Comparison of ENCODE assay signal across 1 cellular context in genomic region chr21:39183272-39184049, GRCh38.
A peak's percentile ranks its signal among the peaks of the same experiment; 100 is the strongest.
TF ChIP-seq lines count a peak whose summit lies in the region.

A gene with protein sequence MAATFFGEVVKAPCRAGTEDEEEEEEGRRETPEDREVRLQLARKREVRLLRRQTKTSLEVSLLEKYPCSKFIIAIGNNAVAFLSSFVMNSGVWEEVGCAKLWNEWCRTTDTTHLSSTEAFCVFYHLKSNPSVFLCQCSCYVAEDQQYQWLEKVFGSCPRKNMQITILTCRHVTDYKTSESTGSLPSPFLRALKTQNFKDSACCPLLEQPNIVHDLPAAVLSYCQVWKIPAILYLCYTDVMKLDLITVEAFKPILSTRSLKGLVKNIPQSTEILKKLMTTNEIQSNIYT (minus strand): TSS chr21:39183451. CDS start chr21:39183385, 66 bp downstream.

TF ChIP-seq in GM12878, 131 proteins besides CTCF, POLR2A, EP300 and RAD21 (continued from another document):
- TF ChIP-seq, protein P1, sequence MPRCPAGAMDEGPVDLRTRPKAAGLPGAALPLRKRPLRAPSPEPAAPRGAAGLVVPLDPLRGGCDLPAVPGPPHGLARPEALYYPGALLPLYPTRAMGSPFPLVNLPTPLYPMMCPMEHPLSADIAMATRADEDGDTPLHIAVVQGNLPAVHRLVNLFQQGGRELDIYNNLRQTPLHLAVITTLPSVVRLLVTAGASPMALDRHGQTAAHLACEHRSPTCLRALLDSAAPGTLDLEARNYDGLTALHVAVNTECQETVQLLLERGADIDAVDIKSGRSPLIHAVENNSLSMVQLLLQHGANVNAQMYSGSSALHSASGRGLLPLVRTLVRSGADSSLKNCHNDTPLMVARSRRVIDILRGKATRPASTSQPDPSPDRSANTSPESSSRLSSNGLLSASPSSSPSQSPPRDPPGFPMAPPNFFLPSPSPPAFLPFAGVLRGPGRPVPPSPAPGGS (IDR thresholded peaks at IDR 0.05; ENCODE audit: borderline replicate concordance, insufficient read depth, low read depth, low read length, poor library complexity, severe bottlenecking) = peak; percentile 81
- TF ChIP-seq, protein P2, sequence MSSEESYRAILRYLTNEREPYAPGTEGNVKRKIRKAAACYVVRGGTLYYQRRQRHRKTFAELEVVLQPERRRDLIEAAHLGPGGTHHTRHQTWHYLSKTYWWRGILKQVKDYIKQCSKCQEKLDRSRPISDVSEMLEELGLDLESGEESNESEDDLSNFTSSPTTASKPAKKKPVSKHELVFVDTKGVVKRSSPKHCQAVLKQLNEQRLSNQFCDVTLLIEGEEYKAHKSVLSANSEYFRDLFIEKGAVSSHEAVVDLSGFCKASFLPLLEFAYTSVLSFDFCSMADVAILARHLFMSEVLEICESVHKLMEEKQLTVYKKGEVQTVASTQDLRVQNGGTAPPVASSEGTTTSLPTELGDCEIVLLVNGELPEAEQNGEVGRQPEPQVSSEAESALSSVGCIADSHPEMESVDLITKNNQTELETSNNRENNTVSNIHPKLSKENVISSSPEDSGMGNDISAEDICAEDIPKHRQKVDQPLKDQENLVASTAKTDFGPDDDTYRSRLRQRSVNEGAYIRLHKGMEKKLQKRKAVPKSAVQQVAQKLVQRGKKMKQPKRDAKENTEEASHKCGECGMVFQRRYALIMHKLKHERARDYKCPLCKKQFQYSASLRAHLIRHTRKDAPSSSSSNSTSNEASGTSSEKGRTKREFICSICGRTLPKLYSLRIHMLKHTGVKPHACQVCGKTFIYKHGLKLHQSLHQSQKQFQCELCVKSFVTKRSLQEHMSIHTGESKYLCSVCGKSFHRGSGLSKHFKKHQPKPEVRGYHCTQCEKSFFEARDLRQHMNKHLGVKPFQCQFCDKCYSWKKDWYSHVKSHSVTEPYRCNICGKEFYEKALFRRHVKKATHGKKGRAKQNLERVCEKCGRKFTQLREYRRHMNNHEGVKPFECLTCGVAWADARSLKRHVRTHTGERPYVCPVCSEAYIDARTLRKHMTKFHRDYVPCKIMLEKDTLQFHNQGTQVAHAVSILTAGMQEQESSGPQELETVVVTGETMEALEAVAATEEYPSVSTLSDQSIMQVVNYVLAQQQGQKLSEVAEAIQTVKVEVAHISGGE (CRISPR knock-in tag; IDR thresholded peaks at IDR 0.05) = no peak
- TF ChIP-seq SUZ12 (IDR thresholded peaks at IDR 0.05; ENCODE audit: unreplicated experiment) (no peak), FOXM1 (IDR thresholded peaks at IDR 0.05; ENCODE audit: low read depth, low read length) (no peak), POU2F2 (IDR thresholded peaks at IDR 0.05; ENCODE audit: borderline replicate concordance, low read depth, low read length) (peak; percentile 65; the same call in 1 of the 3 replicates), IKZF2 (IDR thresholded peaks at IDR 0.05) (no peak; a peak in 1 of 4 replicates), RUNX3 (IDR thresholded peaks at IDR 0.05; ENCODE audit: low read length) (no peak; the same call in 1 of the 2 replicates), RCOR1 (conservative IDR thresholded peaks at IDR 0.05; ENCODE audit: low read depth, low read length) (no peak), PML (IDR thresholded peaks at IDR 0.05; ENCODE audit: low read length) (0 out of 2 replicates have a peak, but pooled peaks have one; percentile 56), BHLHE40 (IDR thresholded peaks at IDR 0.05; ENCODE audit: borderline replicate concordance in 1 of 2, low read depth in 2 of 2, low read length in 1 of 2) (peak; percentile 31 to 85; a peak in 3 of 4 replicates), BACH1 (IDR thresholded peaks at IDR 0.05; ENCODE audit: borderline replicate concordance) (peak; percentile 89), CHD4 (IDR thresholded peaks at IDR 0.05) (no peak)
